Comparison of ENCODE assay signal across 12 cellular contexts in genomic region chr5:146538441-146538840, GRCh38. TPM values are rescaled to one million over a fixed set of nuclear protein-coding genes. Genes with fewer than 3 reads are reported as not detected.
"Had no signal": no experiment of that assay in that cellular context is flagged by ENCODE, and none has a peak within 500 bp of the region (broad histone marks: within the 10 kb centered on the region; RNA-seq: fewer than 3 reads in every experiment).

No MANE protein-coding gene starts in this region.

- H3K4me3 ChIP-seq: GM23248, GM23338, HAP-1 had no signal

- H3K9ac ChIP-seq: GM23248 had no signal

- DNase-seq: GM23248, GOT3, H7, H9, HCEC 1CT, HFFc6 had no signal

- H3K4me2 ChIP-seq: GM23338 had no signal

- H3K4me1 ChIP-seq: HAP-1 had no signal

- H3K36me3 ChIP-seq: HAP-1 had no signal

- FAIRE-seq: H1, H54 had no signal

- ATAC-seq: GM23338, HCT116 had no signal

- H3K27ac ChIP-seq: GM23248 had no signal

- H3K9me3 ChIP-seq: HAP-1 had no signal

- H2AFZ ChIP-seq: GM23248, GM23338 had no signal

RNA-seq across cellular contexts. Expression of gene GPR151, which starts 22.5 kb away (rescaled TPM):
- total RNA-seq: GM23248, GM23338, H1, H4, H7, H9, HFFc6 had no signal
- polyA plus RNA-seq: GM23248, GM23338 had no signal
